Comparison of ENCODE assay signal across 1 cellular context in the genomic region with DNA sequence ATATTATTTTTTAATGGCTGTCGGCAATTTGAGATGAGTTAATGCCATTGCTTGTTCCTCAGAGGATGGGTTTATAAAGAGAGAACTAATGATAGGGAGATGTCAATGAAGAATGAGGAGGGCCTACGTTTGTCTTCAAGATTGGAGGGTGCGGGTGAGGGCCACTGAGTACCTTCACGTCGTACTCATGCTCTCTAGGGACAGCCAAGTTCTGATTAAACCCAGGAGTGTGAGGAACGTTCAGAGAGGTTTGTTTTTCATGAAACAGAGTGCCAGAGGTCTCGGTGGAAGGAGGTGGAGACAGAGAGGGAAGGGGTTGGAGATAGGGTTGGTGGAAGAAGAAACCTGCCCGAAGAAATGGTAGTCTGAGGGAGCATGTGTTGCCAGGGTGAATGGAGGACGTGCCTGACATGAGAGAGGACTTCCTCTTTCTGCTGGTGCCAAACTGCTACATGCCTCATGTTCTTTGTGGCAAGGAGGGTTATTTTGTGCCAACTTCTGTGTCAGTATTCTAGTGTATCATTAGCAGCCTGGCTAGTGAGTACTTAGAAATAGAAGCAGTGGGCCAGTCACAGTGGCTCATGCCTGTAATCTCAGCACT.
TF ChIP-seq lines count a peak whose summit lies in the region.

No MANE protein-coding gene starts in this region.

TF ChIP-seq in HepG2, 621 proteins besides CTCF, POLR2A, EP300 and RAD21:
- no peak for TF ChIP-seq GRHL1 (CRISPR knock-in tag; conservative IDR thresholded peaks at IDR 0.05)
- no peak for TF ChIP-seq ZBTB1 (CRISPR knock-in tag; IDR thresholded peaks at IDR 0.05; ENCODE audit: borderline replicate concordance)
